16 cellular contexts compared by ENCODE assay signal in the genomic region with DNA sequence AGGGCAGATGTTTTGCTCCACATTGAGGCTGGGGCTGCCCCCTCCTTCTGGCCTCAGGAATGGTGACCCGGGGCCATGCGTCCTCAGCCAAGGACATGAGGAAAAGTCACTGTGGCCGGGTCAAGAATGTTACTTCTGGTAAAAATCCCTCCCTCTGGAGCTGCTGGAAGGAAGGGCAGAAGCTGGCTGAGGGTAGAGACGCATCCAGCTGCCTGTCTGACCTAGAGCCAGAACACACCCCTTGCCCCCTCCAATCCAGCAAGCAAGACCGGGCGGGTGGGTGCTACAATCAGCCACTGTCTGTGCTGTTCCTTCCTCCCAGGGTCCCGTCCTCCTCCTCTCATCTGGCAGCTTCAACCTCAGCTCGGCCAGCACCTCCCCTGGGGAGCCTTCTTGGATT. TPM values are rescaled to one million over a fixed set of nuclear protein-coding genes. Genes with fewer than 3 reads are reported as not detected.
DNase-seq lines count a peak whose midpoint lies in the region; ATAC-seq and TF ChIP-seq lines count a peak whose summit lies in the region.
"Had no signal": no experiment of that assay in that cellular context is flagged by ENCODE, and none has a peak within 500 bp of the region (broad histone marks: within the 10 kb centered on the region; RNA-seq: fewer than 3 reads in every experiment).

No MANE protein-coding gene starts in this region.

- intact Hi-C loops in mucosa of descending colon (cut with DNase I, micrococcal nuclease): no loop called here
- intact Hi-C loops in thyroid gland (cut with DNase I): no loop called here

- TF ChIP-seq POLR2A in Peyer's patch (IDR thresholded peaks at IDR 0.05): no peak
- TF ChIP-seq POLR2A in gastroesophageal sphincter (IDR thresholded peaks at IDR 0.05): no peak
- no peak for TF ChIP-seq POLR2A in thyroid gland (IDR thresholded peaks at IDR 0.05)

- H3K27me3 ChIP-seq in Peyer's patch: no peaks in the 10 kb centered on the region
- no peaks in the 10 kb centered on the region for H3K27me3 ChIP-seq in gastroesophageal sphincter
- H3K27me3 ChIP-seq in thyroid gland: no peaks in the 10 kb centered on the region
- H3K27me3 ChIP-seq: BLaER1 treated with 17β-estradiol and CSF1 and Interleukin-3, amounts not matched to agents 10 nM and 100 nM; SJSA1 had no signal

- no peaks in the 10 kb centered on the region for H3K36me3 ChIP-seq in Peyer's patch
- H3K36me3 ChIP-seq in gastroesophageal sphincter: peaks cover 0 to 50% of the 10 kb centered on the region in 2 donors
- no peaks in the 10 kb centered on the region for H3K36me3 ChIP-seq in mucosa of descending colon (ENCODE audit: low read depth)
- H3K36me3 ChIP-seq in thyroid gland: peaks cover 0 to 11% of the 10 kb centered on the region in 2 donors

- H3K9me3 ChIP-seq in Peyer's patch: no peaks in the 10 kb centered on the region
- no peaks in the 10 kb centered on the region for H3K9me3 ChIP-seq in gastroesophageal sphincter
- no peaks in the 10 kb centered on the region for H3K9me3 ChIP-seq in mucosa of descending colon
- no peaks in the 10 kb centered on the region for H3K9me3 ChIP-seq in thyroid gland
- H3K9me3 ChIP-seq: SJSA1 had no signal

- H3K27ac ChIP-seq in Peyer's patch: peak overlapping the region; percentile 40 to 67 (median 50)
- H3K27ac ChIP-seq in gastroesophageal sphincter: peak overlapping the region in 3 of 4 donors; percentile 68 to 73 (median 73)
- peak overlapping the region in 2 of 3 donors; percentile 49 to 63 for H3K27ac ChIP-seq in thyroid gland
- H3K27ac ChIP-seq: BLaER1 treated with 17β-estradiol and CSF1 and Interleukin-3, amounts not matched to agents 10 nM and 100 nM; SJSA1 had no signal

- no peak for TF ChIP-seq EP300 in gastroesophageal sphincter (IDR thresholded peaks at IDR 0.05)

- no peak for TF ChIP-seq CTCF in Peyer's patch (IDR thresholded peaks at IDR 0.05)
- no peak for TF ChIP-seq CTCF in gastroesophageal sphincter (IDR thresholded peaks at IDR 0.05)
- TF ChIP-seq CTCF in mucosa of descending colon (IDR thresholded peaks at IDR 0.05): no peak
- TF ChIP-seq CTCF in thyroid gland (IDR thresholded peaks at IDR 0.05): no peak

- 16 to 27% methylated on average over 3 of the region's 8 CpGs for WGBS in gastroesophageal sphincter (ENCODE audit: low coverage in 1 of 2), 2 donors
- 74 to 78% methylated on average over 4 to 8 of the region's 8 CpGs for WGBS in thyroid gland, 2 donors

- ATAC-seq in gastroesophageal sphincter: peak; percentile 95
- peak; percentile 53 for ATAC-seq in mucosa of descending colon
- no peak for ATAC-seq in GM18868 (IDR thresholded peaks at IDR 0.05; ENCODE audit: unreplicated experiment)
- ATAC-seq: K562 had no signal

- H3K4me3 ChIP-seq in Peyer's patch (no peak overlapping the region), gastroesophageal sphincter (no peak overlapping the region), mucosa of descending colon (no peak overlapping the region), thyroid gland (replicated peaks in 1 of 3) (no peak overlapping the region)
- H3K4me3 ChIP-seq: BLaER1 treated with 17β-estradiol and CSF1 and Interleukin-3, amounts not matched to agents 10 nM and 100 nM; K562; SJSA1 had no signal

- H3K4me1 ChIP-seq in Peyer's patch: no peaks in the 10 kb centered on the region
- H3K4me1 ChIP-seq in gastroesophageal sphincter: peaks cover 0 to 44% (median 6%) of the 10 kb centered on the region in 3 donors
- H3K4me1 ChIP-seq in mucosa of descending colon (ENCODE audit: low read depth): no peaks in the 10 kb centered on the region
- H3K4me1 ChIP-seq in thyroid gland: peaks cover 0 to 22% of the 10 kb centered on the region in 2 donors
- H3K4me1 ChIP-seq: SJSA1 had no signal

- DNase-seq in Peyer's patch: peak in 1 of 3 donors; percentile 61
- peak in 2 of 3 donors; percentile 27 to 37 for DNase-seq in mucosa of descending colon
- peak; percentile 28 to 30 for DNase-seq in thyroid gland
- DNase-seq in 8988T: no peak
- no peak for DNase-seq in SW480 (ENCODE audit: low spot score)
- no peak for DNase-seq in UCSD-AML1 (lab: John Stamatoyannopoulos, UW; ENCODE audit: unreplicated experiment)
- DNase-seq: activated CD4-positive, alpha-beta memory T cell treated with anti-CD3 and anti-CD28 coated beads, Interleukin-2, amount 10 ng/mL, durations not matched to agents 7 days and 5 days; DND-41; effector CD8-positive, alpha-beta T cell; NCI-H345; stimulated activated naive CD4-positive, alpha-beta T cell had no signal

RNA-seq across cellular contexts. Expression of a gene that starts 59.0 kb away (rescaled TPM):
- total RNA-seq in Peyer's patch: 10 to 100 TPM; 14.2 to 85.8 (median 24.7) TPM
- 100 to 1,000 TPM; 142 to 244 (median 223) TPM for total RNA-seq in gastroesophageal sphincter
- total RNA-seq in mucosa of descending colon: 100 to 1,000 TPM in 1 of 3 donors, 10 to 100 TPM in 1, 1 to 10 TPM in 1; 7.2 to 131 (median 22.5) TPM
- total RNA-seq in thyroid gland: 100 to 1,000 TPM; 182 to 387 (median 289) TPM
- total RNA-seq: activated CD4-positive, alpha-beta memory T cell treated with anti-CD3 and anti-CD28 coated beads, Interleukin-2, amount 10 ng/mL, durations not matched to agents 7 days and 5 days had no signal

Comparison
In these comparisons a context has a peak if more than half of its experiments do, and no peak if none do; other contexts are left out.
1. DNase-seq: peak in mucosa of descending colon (2 of 3) and thyroid gland (2 of 2); none in 8988T (single experiment), SW480 (single experiment) and UCSD-AML1 (single experiment).
2. Peak in every context shown above with its lines, with median percentiles within 50 percentile points of each other: H3K27ac ChIP-seq.